ENCODE assay signal across 17 cellular contexts in genomic region chr14:103354141-103354540, GRCh38.
"Had no signal": no experiment of that assay in that cellular context is flagged by ENCODE, and none has a peak within 500 bp of the region (broad histone marks: within the 10 kb centered on the region; RNA-seq: fewer than 3 reads in every experiment).

No MANE protein-coding gene starts in this region.

- H3K9me3 Mint-ChIP-seq: effector memory CD8-positive, alpha-beta T cell; nephron; stimulated activated naive B cell treated with anti-CD40 and anti-IgM and Interleukin-4, amounts not matched to agents 10 μg/mL and 1 μg/mL and 100 μg/mL, for 72 hours; stimulated activated naive CD8-positive, alpha-beta T cell treated with anti-CD3 and anti-CD28 coated beads, Interleukin-15, Interleukin-2, amounts not matched to agents 100 ng/mL and 50 ng/mL, for 24 hours had no signal

- H3K4me3 ChIP-seq: left lung, thoracic aorta, tibial nerve, upper lobe of right lung, uterus had no signal

- H3K27ac Mint-ChIP-seq: effector memory CD8-positive, alpha-beta T cell; naive thymus-derived CD4-positive, alpha-beta T cell; nephron; stimulated activated naive B cell treated with anti-CD40 and anti-IgM and Interleukin-4, amounts not matched to agents 10 μg/mL and 1 μg/mL and 100 μg/mL, for 72 hours; stimulated activated naive CD8-positive, alpha-beta T cell treated with anti-CD3 and anti-CD28 coated beads, Interleukin-15, Interleukin-2, amounts not matched to agents 100 ng/mL and 50 ng/mL, for 24 hours had no signal

- H3K27me3 Mint-ChIP-seq: stimulated activated naive CD8-positive, alpha-beta T cell treated with anti-CD3 and anti-CD28 coated beads, Interleukin-15, Interleukin-2, amounts not matched to agents 100 ng/mL and 50 ng/mL, for 24 hours had no signal

- H3K36me3 ChIP-seq: left lung, thoracic aorta, tibial nerve, upper lobe of right lung, uterus had no signal

- H3K27me3 ChIP-seq: left lung, tibial nerve, upper lobe of right lung, uterus had no signal

- H3K27ac ChIP-seq: left lung, thoracic aorta, tibial nerve, upper lobe of right lung, uterus had no signal

- H3K9me3 ChIP-seq: left lung, thoracic aorta, tibial nerve, upper lobe of right lung, uterus had no signal

- DNase-seq: cerebellar nuclear complex; cortex of kidney; kidney; left lung; midbrain; naive thymus-derived CD4-positive, alpha-beta T cell; nucleus accumbens; posterior cingulate gyrus; stimulated activated naive B cell treated with anti-CD40 and anti-IgM and Interleukin-4, amounts not matched to agents 10 μg/mL and 1 μg/mL and 100 μg/mL, for 72 hours; upper lobe of right lung; uterus had no signal

- H3K4me1 Mint-ChIP-seq: nephron had no signal

- H3K36me3 Mint-ChIP-seq: stimulated activated naive B cell treated with anti-CD40 and anti-IgM and Interleukin-4, amounts not matched to agents 10 μg/mL and 1 μg/mL and 100 μg/mL, for 72 hours had no signal

- H3K4me3 Mint-ChIP-seq: effector memory CD8-positive, alpha-beta T cell; naive thymus-derived CD4-positive, alpha-beta T cell; nephron; stimulated activated naive B cell treated with anti-CD40 and anti-IgM and Interleukin-4, amounts not matched to agents 10 μg/mL and 1 μg/mL and 100 μg/mL, for 72 hours; stimulated activated naive CD8-positive, alpha-beta T cell treated with anti-CD3 and anti-CD28 coated beads, Interleukin-15, Interleukin-2, amounts not matched to agents 100 ng/mL and 50 ng/mL, for 24 hours had no signal

- H3K4me1 ChIP-seq: left lung, tibial nerve, upper lobe of right lung, uterus had no signal

- ATAC-seq: sciatic nerve had no signal
